Comparison of ENCODE assay signal across 18 cellular contexts in the genomic region with DNA sequence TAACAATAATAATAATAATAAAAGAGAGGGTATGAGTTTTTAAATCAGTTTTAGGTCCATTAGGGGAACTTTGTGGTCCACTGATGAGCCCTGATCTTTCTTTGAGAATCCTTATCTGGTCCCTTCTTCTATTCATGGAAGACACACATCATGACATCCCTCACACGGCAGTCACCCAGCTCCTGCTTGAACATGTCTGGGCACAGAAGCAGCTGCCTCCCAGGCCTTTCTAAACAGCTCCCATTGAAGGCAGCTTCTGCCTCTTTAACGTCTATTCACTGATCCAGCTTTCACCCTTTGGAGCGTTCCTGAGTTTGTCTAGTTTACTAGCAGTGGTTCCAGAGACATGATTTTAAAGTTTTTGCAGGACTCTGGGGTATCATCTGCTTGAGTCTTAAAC. TPM values are rescaled to one million over a fixed set of nuclear protein-coding genes. Genes with fewer than 3 reads are reported as not detected.
DNase-seq lines count a peak whose midpoint lies in the region; FAIRE-seq and TF ChIP-seq lines count a peak whose summit lies in the region.
"Had no signal": no experiment of that assay in that cellular context is flagged by ENCODE, and none has a peak within 500 bp of the region (broad histone marks: within the 10 kb centered on the region; RNA-seq: fewer than 3 reads in every experiment).

No MANE protein-coding gene starts in this region.

- no peaks in the 10 kb centered on the region for H3K36me3 ChIP-seq in keratinocyte (ENCODE audit: control insufficient read depth in 2 of 2, extremely low read depth in 1 of 2, insufficient read depth in 2 of 2, low read length in 2 of 2)

- no peaks in the 10 kb centered on the region for H3K9me3 ChIP-seq in keratinocyte (ENCODE audit: control insufficient read depth, low read depth, low read length)
- H3K9me3 ChIP-seq: Caco-2 had no signal

- H3K9me1 ChIP-seq in keratinocyte (ENCODE audit: control insufficient read depth, extremely low read depth, insufficient read depth, low read length) = no peaks in the 10 kb centered on the region

- no peak overlapping the region for H3K27ac ChIP-seq in keratinocyte (ENCODE audit: control insufficient read depth, insufficient read depth, low read length)
- H3K27ac ChIP-seq: C4-2B, GM23248 had no signal

- peaks cover 4% of the 10 kb centered on the region for H3K4me1 ChIP-seq in keratinocyte (ENCODE audit: control insufficient read depth, extremely low read depth, insufficient read depth, low read length)
- H3K4me1 ChIP-seq: Caco-2 had no signal

- dilution Hi-C loops in keratinocyte (cut with MboI; ENCODE audit: extremely low pct_ligation_motif_present, low sequenced_read_pairs) = no loop called here

- H4K20me1 ChIP-seq in keratinocyte (ENCODE audit: control insufficient read depth, extremely low read depth, insufficient read depth, low read length) = no peaks in the 10 kb centered on the region

- peak overlapping the region; percentile 6 for H3K4me2 ChIP-seq in keratinocyte (ENCODE audit: control insufficient read depth, extremely low read depth, insufficient read depth, low read depth, low read length)

- DNase-seq in activated CD8-positive, alpha-beta memory T cell treated with anti-CD3 and anti-CD28 coated beads for 24 hours = peak; percentile 1
- DNase-seq in activated CD8-positive, alpha-beta memory T cell treated with anti-CD3 and anti-CD28 coated beads, Interleukin-2, amount 50 U/mL, for 4 hours = no peak
- DNase-seq in epithelial cell of esophagus (ENCODE audit: low read depth) (peak; percentile 66), keratinocyte (ENCODE audit: low read depth, low spot score) (no peak), C1 segment of cervical spinal cord (lab: John Stamatoyannopoulos, UW) (no peak), dedifferentiated amniotic fluid mesenchymal stem cell (ENCODE audit: extremely low spot score) (no peak)
- DNase-seq: Caco-2; CD4-positive, CD25-positive, alpha-beta regulatory T cell; CD8-positive, alpha-beta T cell; DMS153; DND-41; GM23248; H7; HCEC 1CT had no signal

- H3K4me3 ChIP-seq in epithelial cell of esophagus (ENCODE audit: low read length) (no peak overlapping the region), keratinocyte (ENCODE audit: control insufficient read depth in 2 of 3, extremely low read depth in 1 of 3, insufficient read depth in 2 of 3, low read depth in 1 of 3, low read length in 3 of 3) (no peak overlapping the region)
- H3K4me3 ChIP-seq: GM23248 had no signal

- H3K27me3 ChIP-seq in keratinocyte (ENCODE audit: control insufficient read depth, extremely low read depth, insufficient read depth, low read length) = no peaks in the 10 kb centered on the region

- no peaks in the 10 kb centered on the region for H3K79me2 ChIP-seq in keratinocyte (ENCODE audit: control insufficient read depth, insufficient read depth, low read length)

- peak overlapping the region; percentile 11 for H2AFZ ChIP-seq in keratinocyte (ENCODE audit: control insufficient read depth, low read length)
- H2AFZ ChIP-seq: GM23248 had no signal

- TF ChIP-seq CTCF in epithelial cell of esophagus (IDR thresholded peaks at IDR 0.05; ENCODE audit: insufficient read depth, low read depth, low read length, missing control alignments) (no peak), keratinocyte (optimal IDR thresholded peaks at IDR 0.05 in 1 of 3, IDR thresholded peaks at IDR 0.05 in 1 of 3, conservative IDR thresholded peaks at IDR 0.05 in 1 of 3; ENCODE audit: extremely low read depth in 1 of 3, insufficient read depth in 2 of 3, low read length in 3 of 3) (no peak)

- peak; percentile 88 for FAIRE-seq in keratinocyte (lab: Jason Lieb, UNC)
- FAIRE-seq: G401.6, GM12892, H1 had no signal

- H3K9ac ChIP-seq in keratinocyte (ENCODE audit: control insufficient read depth, extremely low read depth, insufficient read depth, low read length) = no peak overlapping the region
- H3K9ac ChIP-seq: GM23248 had no signal

RNA-seq across cellular contexts. Expression of a gene that starts 42.6 kb away (rescaled TPM):
- 39.4 to 119 TPM (median 81.6 TPM) in 3 replicates for polyA plus RNA-seq in keratinocyte
- 640 TPM for polyA plus RNA-seq in keratinocyte (2011; ENCODE audit: low read depth)
- 89.3 and 151 TPM in 2 replicates for polyA plus RNA-seq in keratinocyte (2011; cell fraction: cytosol; rRNA removed)
- 67.3 and 81.6 TPM in 2 replicates for polyA plus RNA-seq in keratinocyte (2011; cell fraction: nucleus; rRNA removed)
- polyA plus RNA-seq in keratinocyte (2012; ENCODE audit: low replicate concordance) = 113 and 203 TPM in 2 replicates
- 32.9 to 61.3 TPM (median 61.3 TPM) in 3 replicates for polyA minus RNA-seq in keratinocyte
- polyA minus RNA-seq in keratinocyte (2011; cell fraction: cytosol; rRNA and poly(A)+ RNA removed) = 32.8 TPM
- 22.1 and 45.6 TPM in 2 replicates for polyA minus RNA-seq in keratinocyte (2011; cell fraction: nucleus; rRNA and poly(A)+ RNA removed)

Comparison
In these comparisons a context has a peak if more than half of its experiments do, and no peak if none do; other contexts are left out.
1. DNase-seq: peak in activated CD8-positive, alpha-beta memory T cell treated with anti-CD3 and anti-CD28 coated beads for 24 hours (single experiment) and epithelial cell of esophagus (single experiment); none in activated CD8-positive, alpha-beta memory T cell treated with anti-CD3 and anti-CD28 coated beads, Interleukin-2, amount 50 U/mL, for 4 hours (single experiment), keratinocyte (single experiment), C1 segment of cervical spinal cord (0 of 14) and dedifferentiated amniotic fluid mesenchymal stem cell (single experiment).